Comparison of ENCODE assay signal across 8 cellular contexts in genomic region chr11:131850507-131850906, GRCh38.
"Had no signal": no experiment of that assay in that cellular context is flagged by ENCODE, and none has a peak within 500 bp of the region (broad histone marks: within the 10 kb centered on the region; RNA-seq: fewer than 3 reads in every experiment).

No MANE protein-coding gene starts in this region.

- ATAC-seq: GM12878 had no signal

- H3K4me3 ChIP-seq: GM12878 had no signal

- DNase-seq: GDM1, GF-D8 had no signal

- FAIRE-seq: G401.6, GM12878, GM12891, GM12892, GM18507, GM19239 had no signal
